Comparison of ENCODE assay signal across 1 cellular context in genomic region chr14:31457665-31458659, GRCh38.
A peak's percentile ranks its signal among the peaks of the same experiment; 100 is the strongest.
TF ChIP-seq lines count a peak whose summit lies in the region.

No MANE protein-coding gene starts in this region.

TF ChIP-seq in HepG2, 621 proteins besides CTCF, POLR2A, EP300 and RAD21 (continued from another document and continues in another):
- TF ChIP-seq SKIL (CRISPR knock-in tag; IDR thresholded peaks at IDR 0.05; ENCODE audit: borderline replicate concordance) (peak; percentile 57; the same call in 1 of the 2 replicates), ZNF18 (CRISPR knock-in tag; IDR thresholded peaks at IDR 0.05; ENCODE audit: insufficient replicate concordance) (no peak), ZNF235 (CRISPR knock-in tag; IDR thresholded peaks at IDR 0.05; ENCODE audit: borderline replicate concordance) (no peak), ZNF276 (CRISPR knock-in tag; IDR thresholded peaks at IDR 0.05; ENCODE audit: low read depth) (no peak), STAT6 (CRISPR knock-in tag; IDR thresholded peaks at IDR 0.05; ENCODE audit: borderline replicate concordance) (no peak), ZFP36L1 (CRISPR knock-in tag; IDR thresholded peaks at IDR 0.05) (no peak), SP4 (CRISPR knock-in tag; IDR thresholded peaks at IDR 0.05) (no peak), ZNF512B (CRISPR knock-in tag; IDR thresholded peaks at IDR 0.05; ENCODE audit: borderline replicate concordance) (no peak), NCOA1 (CRISPR knock-in tag; IDR thresholded peaks at IDR 0.05) (peak; percentile 50; the same call in 1 of the 2 replicates), IKZF4 (CRISPR knock-in tag; IDR thresholded peaks at IDR 0.05; ENCODE audit: borderline replicate concordance, low read depth, not compliant biosample characterization) (no peak), MAZ (IDR thresholded peaks at IDR 0.05; ENCODE audit: borderline replicate concordance, low read depth, low read length) (no peak), MAZ (CRISPR knock-in tag; IDR thresholded peaks at IDR 0.05; ENCODE audit: low read depth) (no peak), SYNCRIP (IDR thresholded peaks at IDR 0.05; ENCODE audit: insufficient read depth, low read depth, low read length) (no peak), KAT7 (CRISPR knock-in tag; IDR thresholded peaks at IDR 0.05; ENCODE audit: borderline replicate concordance) (no peak), ARNTL (CRISPR knock-in tag; IDR thresholded peaks at IDR 0.05) (no peak), ARID5B (CRISPR knock-in tag; IDR thresholded peaks at IDR 0.05) (peak; percentile 91), ZNF550 (CRISPR knock-in tag; IDR thresholded peaks at IDR 0.05; ENCODE audit: borderline replicate concordance) (no peak), DMTF1 (CRISPR knock-in tag; IDR thresholded peaks at IDR 0.05) (no peak), SATB2 (CRISPR knock-in tag; IDR thresholded peaks at IDR 0.05) (peak; percentile 81; the same call in 1 of the 2 replicates), ZNF138 (CRISPR knock-in tag; IDR thresholded peaks at IDR 0.05; ENCODE audit: low read depth) (no peak), ZNF414 (CRISPR knock-in tag; IDR thresholded peaks at IDR 0.05) (peak; percentile 95), ZFP91 (CRISPR knock-in tag; IDR thresholded peaks at IDR 0.05; ENCODE audit: borderline replicate concordance) (no peak), ZNF614 (CRISPR knock-in tag; IDR thresholded peaks at IDR 0.05; ENCODE audit: borderline replicate concordance) (peak; percentile 49), ZNF83 (CRISPR knock-in tag; IDR thresholded peaks at IDR 0.05; ENCODE audit: borderline replicate concordance) (no peak), ZNF564 (CRISPR knock-in tag; IDR thresholded peaks at IDR 0.05) (no peak), FOXO4 (CRISPR knock-in tag; conservative IDR thresholded peaks at IDR 0.05) (no peak)
